In genomic region chr11:32090774-32091370, GRCh38 we compare ENCODE assay signal across 8 cellular contexts. TPM values are rescaled to one million over a fixed set of nuclear protein-coding genes. Genes with fewer than 3 reads are reported as not detected.
A peak's percentile ranks its signal among the peaks of the same experiment; 100 is the strongest.
DNase-seq lines count a peak whose midpoint lies in the region; ATAC-seq and TF ChIP-seq lines count a peak whose summit lies in the region.

Gene RCN1 (plus strand): TSS chr11:32091074. CDS start chr11:32091197, 123 bp downstream.

- peak; percentile 31 to 55 (median 46) for TF ChIP-seq POLR2A in body of pancreas (IDR thresholded peaks at IDR 0.05)

- peaks cover 25% of the 10 kb centered on the region for H3K4me1 ChIP-seq in body of pancreas

- 0% methylated on average over 8 to 55 of the region's 69 CpGs for WGBS in body of pancreas, 2 donors

- peaks cover 15% of the 10 kb centered on the region for H3K4me1 Mint-ChIP-seq in T-helper 2 cell treated with Interferon-gamma antibody and Interleukin-4, amounts not matched to agents 5 μg/mL and 100 μg/mL, for 36 hours (ENCODE audit: low read depth)

- no peaks in the 10 kb centered on the region for H3K9me3 ChIP-seq in KOPT-K1 (ENCODE audit: insufficient read depth, low read length, poor library complexity, severe bottlenecking)
- no peaks in the 10 kb centered on the region for H3K9me3 ChIP-seq in body of pancreas

- H3K27me3 Mint-ChIP-seq in T-helper 2 cell treated with Interferon-gamma antibody and Interleukin-4, amounts not matched to agents 5 μg/mL and 100 μg/mL, for 36 hours (ENCODE audit: low read depth): peaks cover 15% of the 10 kb centered on the region

- no peaks in the 10 kb centered on the region for H3K27me3 ChIP-seq in body of pancreas

- DNase-seq in G401 (ENCODE audit: low spot score): peak; percentile 63
- peak; percentile 40 for DNase-seq in T-helper 2 cell treated with Interferon-gamma antibody and Interleukin-4, amounts not matched to agents 5 μg/mL and 100 μg/mL, for 36 hours (ENCODE audit: low spot score)
- peak; percentile 44 to 63 (median 48) for DNase-seq in body of pancreas
- DNase-seq in iPS DF 19.7 (ENCODE audit: low read depth, low spot score): peak; percentile 33
- DNase-seq in sciatic nerve (ENCODE audit: low spot score): peak; percentile 76
- DNase-seq in GF-D8 (lab: John Stamatoyannopoulos, UW): no peak

- peaks cover 5% of the 10 kb centered on the region for H3K36me3 ChIP-seq in KOPT-K1 (ENCODE audit: insufficient read depth, low read length)
- no peaks in the 10 kb centered on the region for H3K36me3 ChIP-seq in body of pancreas (replicated peaks in 1 of 2; ENCODE audit: insufficient read depth in 1 of 2, low read depth in 2 of 2)

- H3K27ac ChIP-seq in KOPT-K1 (ENCODE audit: low read depth, low read length, poor library complexity, severe bottlenecking) (peak within 1 kb of the TSS; percentile 91), body of pancreas (peak within 1 kb of the TSS; percentile 65 to 85 (median 82))

- H3K4me3 ChIP-seq in body of pancreas: peak within 1 kb of the TSS; percentile 58 to 71

- H3K4me3 Mint-ChIP-seq in T-helper 2 cell treated with Interferon-gamma antibody and Interleukin-4, amounts not matched to agents 5 μg/mL and 100 μg/mL, for 36 hours: peak within 1 kb of the TSS; percentile 82

- peak; percentile 26 for ATAC-seq in GM21786 (IDR thresholded peaks at IDR 0.05; ENCODE audit: unreplicated experiment)
- peak; percentile 76 for ATAC-seq in body of pancreas
- peak; percentile 70 for ATAC-seq in sciatic nerve

- no peak for TF ChIP-seq CTCF in body of pancreas (IDR thresholded peaks at IDR 0.05)

- H3K27ac Mint-ChIP-seq in T-helper 2 cell treated with Interferon-gamma antibody and Interleukin-4, amounts not matched to agents 5 μg/mL and 100 μg/mL, for 36 hours: peak within 1 kb of the TSS; percentile 83

- no peaks in the 10 kb centered on the region for H3K36me3 Mint-ChIP-seq in T-helper 2 cell treated with Interferon-gamma antibody and Interleukin-4, amounts not matched to agents 5 μg/mL and 100 μg/mL, for 36 hours (ENCODE audit: low read depth)

- intact Hi-C loops in body of pancreas (cut with DNase I): no loop called here
- intact Hi-C loops in sciatic nerve (cut with DNase I): no loop called here

- in situ Hi-C loops in G401 (cut with HindIII; ENCODE audit: low sequenced_read_pairs): no loop called here

- no peaks in the 10 kb centered on the region for H3K9me3 Mint-ChIP-seq in T-helper 2 cell treated with Interferon-gamma antibody and Interleukin-4, amounts not matched to agents 5 μg/mL and 100 μg/mL, for 36 hours

RNA-seq across cellular contexts. Expression of gene RCN1, which starts in this region (rescaled TPM):
- total RNA-seq in G401 (2014; rRNA removed; shearing (Covaris generic)): 70.3 and 84.5 TPM in 2 replicates
- total RNA-seq in body of pancreas: 10 to 100 TPM; 23.6 to 30.7 TPM
- total RNA-seq in sciatic nerve: 92.3 TPM

Comparison
In these comparisons a context has a peak if more than half of its experiments do, and no peak if none do; other contexts are left out.
1. ATAC-seq: peak in every context shown above with its lines; median percentile 76 in body of pancreas; 70 in sciatic nerve; 26 in GM21786.